8 cellular contexts compared by ENCODE assay signal in genomic region chrX:53284684-53285447, GRCh38. TPM values are rescaled to one million over a fixed set of nuclear protein-coding genes. Genes with fewer than 3 reads are reported as not detected.
DNase-seq lines count a peak whose midpoint lies in the region; ATAC-seq and TF ChIP-seq lines count a peak whose summit lies in the region.

No MANE protein-coding gene starts in this region.

- no peaks in the 10 kb centered on the region for H3F3A ChIP-seq in OCI-LY1 (ENCODE audit: insufficient read depth, low read length)

- H3K36me3 ChIP-seq in OCI-LY1 (ENCODE audit: insufficient read depth, low read length) = no peaks in the 10 kb centered on the region

- no peak overlapping the region for H3K4me3 ChIP-seq in OCI-LY1 (ENCODE audit: low read depth, low read length, poor library complexity, severe bottlenecking)
- H3K4me3 ChIP-seq in fibroblast of the aortic adventitia (ENCODE audit: low read depth, low read length) = no peak overlapping the region

- peaks cover 13% of the 10 kb centered on the region for H3K4me1 ChIP-seq in OCI-LY1 (ENCODE audit: insufficient read depth, low read length, severe bottlenecking)

- ATAC-seq in GM21737 (IDR thresholded peaks at IDR 0.05; ENCODE audit: unreplicated experiment) (no peak), HG03439 (IDR thresholded peaks at IDR 0.05; ENCODE audit: unreplicated experiment) (no peak)

- no peaks in the 10 kb centered on the region for H3K9me3 Mint-ChIP-seq in HFFc6

- H3K27me3 Mint-ChIP-seq in HFFc6 (ENCODE audit: insufficient read depth) = peaks cover 3% of the 10 kb centered on the region

- H2AFZ ChIP-seq in OCI-LY1 (ENCODE audit: low read length) = no peak overlapping the region

- peaks cover 48% of the 10 kb centered on the region for H3K4me1 Mint-ChIP-seq in HFFc6 (ENCODE audit: low read depth)

- no peaks in the 10 kb centered on the region for H3K9me2 ChIP-seq in OCI-LY1 (ENCODE audit: low read depth, low read length)

- no peak overlapping the region for H3K27ac ChIP-seq in OCI-LY1 (ENCODE audit: low read depth, low read length, poor library complexity, severe bottlenecking)

- no peak overlapping the region for H3K4me3 Mint-ChIP-seq in HFFc6

- H3K27ac Mint-ChIP-seq in HFFc6 = no peak overlapping the region

- no peaks in the 10 kb centered on the region for H3K36me3 Mint-ChIP-seq in HFFc6 (ENCODE audit: low read depth)

- TF ChIP-seq CTCF in HFFc6 (IDR thresholded peaks at IDR 0.05) = peak; percentile 83
- peak; percentile 59 for TF ChIP-seq CTCF in OCI-LY1 (IDR thresholded peaks at IDR 0.05; ENCODE audit: low read length)
- TF ChIP-seq CTCF in fibroblast of the aortic adventitia (IDR thresholded peaks at IDR 0.05; ENCODE audit: insufficient read depth, low read length) = peak; percentile 88

- no peaks in the 10 kb centered on the region for H3K79me2 ChIP-seq in OCI-LY1 (ENCODE audit: insufficient read depth, low read length)

- H3K27me3 ChIP-seq in OCI-LY1 (ENCODE audit: insufficient read depth, low read length) = no peaks in the 10 kb centered on the region

- H4K20me1 ChIP-seq in OCI-LY1 (ENCODE audit: insufficient read depth, low read length) = no peaks in the 10 kb centered on the region

- DNase-seq in Daoy (ENCODE audit: low read depth) (peak; percentile 41), HFFc6 (no peak), activated T-helper 1 cell treated with Interleukin-2 at 50 U/mL for 16 hours (ENCODE audit: low read depth) (peak; percentile 21), fibroblast of the aortic adventitia (ENCODE audit: low read depth) (peak; percentile 44), occipital lobe (lab: John Stamatoyannopoulos, UW) (peak; percentile 17)

- no peak overlapping the region for H3K9ac ChIP-seq in OCI-LY1 (ENCODE audit: low read length)

- no peaks in the 10 kb centered on the region for H3K9me3 ChIP-seq in OCI-LY1 (ENCODE audit: low read length)

- no peak overlapping the region for H3K4me2 ChIP-seq in OCI-LY1 (ENCODE audit: low read length)

RNA-seq across cellular contexts. Expression of gene IQSEC2, which starts 3.5 kb away (rescaled TPM):
- total RNA-seq in Daoy (2014; rRNA removed; shearing (Covaris generic)) = 1.8 and 4.1 TPM in 2 replicates
- 10 to 100 TPM; 16.4 to 22.8 (median 20.0) TPM for total RNA-seq in HFFc6 (2021; fragmentation: NEBNext Ultra II Directional; extraction: Animal tissue kit (Norgen Biotek cat#: 25700))
- total RNA-seq in fibroblast of the aortic adventitia (ENCODE audit: low replicate concordance) = 3.6 and 5.6 TPM in 2 replicates
- 8.6 TPM for total RNA-seq in occipital lobe

RNA-seq across cellular contexts. Expression of gene KDM5C, which starts 59.9 kb away (rescaled TPM):
- 44.1 and 55.8 TPM in 2 replicates for total RNA-seq in Daoy (2014; rRNA removed; shearing (Covaris generic))
- 10 to 100 TPM; 57.9 to 65.9 (median 61.4) TPM for total RNA-seq in HFFc6 (2021; fragmentation: NEBNext Ultra II Directional; extraction: Animal tissue kit (Norgen Biotek cat#: 25700))
- 51.7 and 76.4 TPM in 2 replicates for total RNA-seq in fibroblast of the aortic adventitia (ENCODE audit: low replicate concordance)
- total RNA-seq in occipital lobe = 103 TPM
